20 cellular contexts compared by ENCODE assay signal in the genomic region with DNA sequence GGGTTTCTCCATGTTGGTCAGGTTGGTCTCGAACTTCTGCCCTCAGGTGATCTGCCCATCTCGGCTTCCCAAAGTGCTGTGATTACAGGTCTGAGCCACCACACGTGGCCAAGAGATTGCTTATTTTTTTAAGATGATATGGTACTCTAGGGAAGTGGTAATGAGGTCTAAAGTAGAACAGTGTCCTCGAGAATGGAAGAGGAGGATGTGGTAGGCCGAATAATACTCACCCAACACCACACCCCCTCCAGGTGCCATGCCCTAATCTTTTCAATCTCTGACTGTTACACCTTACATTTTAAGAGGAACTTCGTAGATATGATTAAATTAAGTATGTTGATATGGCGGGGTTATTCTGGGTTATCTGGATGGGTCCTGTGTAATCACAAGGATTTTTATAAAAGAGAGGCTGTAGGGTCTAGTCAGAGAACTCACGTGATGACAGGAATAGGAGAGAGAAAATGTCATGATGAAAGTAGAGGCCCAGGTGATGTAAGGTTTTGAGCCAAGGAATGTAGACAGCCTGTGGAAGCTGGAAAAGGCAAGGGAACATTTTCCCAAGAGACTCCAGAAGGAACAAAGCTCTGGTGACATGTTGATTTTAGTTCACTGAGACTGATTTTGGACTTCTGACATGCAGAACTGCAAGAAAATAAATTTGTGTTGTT. TPM values are rescaled to one million over a fixed set of nuclear protein-coding genes. Genes with fewer than 3 reads are reported as not detected.
DNase-seq lines count a peak whose midpoint lies in the region; ATAC-seq and TF ChIP-seq lines count a peak whose summit lies in the region.
"Had no signal": no experiment of that assay in that cellular context is flagged by ENCODE, and none has a peak within 500 bp of the region (broad histone marks: within the 10 kb centered on the region; RNA-seq: fewer than 3 reads in every experiment).

No MANE protein-coding gene starts in this region.

- H3K27me3 ChIP-seq in cardiac muscle cell: no peaks in the 10 kb centered on the region
- H3K27me3 ChIP-seq: adrenal gland, sigmoid colon, SJCRH30, tibial artery had no signal

- peak overlapping the region; percentile 55 for H3K27ac ChIP-seq in cardiac muscle cell
- H3K27ac ChIP-seq: adrenal gland, sigmoid colon, SJCRH30, tibial artery had no signal

- H3K4me3 Mint-ChIP-seq in T-helper 17 cell (no peak overlapping the region), osteocyte (ENCODE audit: unreplicated experiment) (no peak overlapping the region)
- H3K4me3 Mint-ChIP-seq in effector memory CD8-positive, alpha-beta T cell: no peak overlapping the region
- no peak overlapping the region for H3K4me3 Mint-ChIP-seq in stimulated activated naive CD8-positive, alpha-beta T cell treated with anti-CD3 and anti-CD28 coated beads, Interleukin-15, amount 100 ng/mL, for 72 hours
- H3K4me3 Mint-ChIP-seq: endodermal cell had no signal

- TF ChIP-seq CTCF in cardiac muscle cell (IDR thresholded peaks at IDR 0.05; ENCODE audit: low read depth, low read length): no peak
- no peak for TF ChIP-seq CTCF in osteocyte (IDR thresholded peaks at IDR 0.05)

- peaks cover 10% of the 10 kb centered on the region for H3K4me1 Mint-ChIP-seq in T-helper 17 cell
- H3K4me1 Mint-ChIP-seq in effector memory CD8-positive, alpha-beta T cell (ENCODE audit: low read depth in 2 of 2): peaks cover 8 to 19% of the 10 kb centered on the region in 2 donors
- H3K4me1 Mint-ChIP-seq in stimulated activated naive CD8-positive, alpha-beta T cell treated with anti-CD3 and anti-CD28 coated beads, Interleukin-15, amount 100 ng/mL, for 72 hours: peaks cover 7% of the 10 kb centered on the region
- peaks cover 2% of the 10 kb centered on the region for H3K4me1 Mint-ChIP-seq in osteocyte (ENCODE audit: unreplicated experiment)
- H3K4me1 Mint-ChIP-seq: endodermal cell had no signal

- no peak overlapping the region for H3K4me3 ChIP-seq in cardiac muscle cell
- H3K4me3 ChIP-seq: adrenal gland, sigmoid colon, SJCRH30, tibial artery had no signal

- H3K36me3 ChIP-seq in cardiac muscle cell: no peaks in the 10 kb centered on the region
- H3K36me3 ChIP-seq: adrenal gland, sigmoid colon, SJCRH30, tibial artery had no signal

- no peak for ATAC-seq in Right ventricle myocardium superior (ENCODE audit: poor library complexity)
- peak; percentile 93 for ATAC-seq in T-helper 17 cell
- ATAC-seq in effector memory CD8-positive, alpha-beta T cell (replicated peaks): peak; percentile 98
- peak; percentile 98 for ATAC-seq in stimulated activated naive CD8-positive, alpha-beta T cell treated with anti-CD3 and anti-CD28 coated beads, Interleukin-15, amount 100 ng/mL, for 72 hours
- ATAC-seq in HG03097 (IDR thresholded peaks at IDR 0.05; ENCODE audit: low FRiP score, unreplicated experiment): no peak

- no peak overlapping the region for H3K27ac Mint-ChIP-seq in T-helper 17 cell
- no peak overlapping the region for H3K27ac Mint-ChIP-seq in effector memory CD8-positive, alpha-beta T cell
- no peak overlapping the region for H3K27ac Mint-ChIP-seq in stimulated activated naive CD8-positive, alpha-beta T cell treated with anti-CD3 and anti-CD28 coated beads, Interleukin-15, amount 100 ng/mL, for 72 hours
- no peak overlapping the region for H3K27ac Mint-ChIP-seq in osteocyte (ENCODE audit: unreplicated experiment)
- H3K27ac Mint-ChIP-seq: endodermal cell had no signal

- no peaks in the 10 kb centered on the region for H3K9me3 Mint-ChIP-seq in effector memory CD8-positive, alpha-beta T cell
- no peaks in the 10 kb centered on the region for H3K9me3 Mint-ChIP-seq in stimulated activated naive CD8-positive, alpha-beta T cell treated with anti-CD3 and anti-CD28 coated beads, Interleukin-15, amount 100 ng/mL, for 72 hours
- H3K9me3 Mint-ChIP-seq in osteocyte (ENCODE audit: unreplicated experiment): no peaks in the 10 kb centered on the region
- H3K9me3 Mint-ChIP-seq: endodermal cell had no signal

- no peaks in the 10 kb centered on the region for H3K27me3 Mint-ChIP-seq in T-helper 17 cell
- H3K27me3 Mint-ChIP-seq in effector memory CD8-positive, alpha-beta T cell: no peaks in the 10 kb centered on the region
- H3K27me3 Mint-ChIP-seq in stimulated activated naive CD8-positive, alpha-beta T cell treated with anti-CD3 and anti-CD28 coated beads, Interleukin-15, amount 100 ng/mL, for 72 hours: no peaks in the 10 kb centered on the region
- no peaks in the 10 kb centered on the region for H3K27me3 Mint-ChIP-seq in osteocyte (ENCODE audit: unreplicated experiment)

- H3K9me3 ChIP-seq in cardiac muscle cell (ENCODE audit: low read depth) (no peaks in the 10 kb centered on the region), T-helper 17 cell (ENCODE audit: control insufficient read depth, low read length, poor library complexity, severe bottlenecking) (no peaks in the 10 kb centered on the region)
- H3K9me3 ChIP-seq: adrenal gland, sigmoid colon, SJCRH30, tibial artery had no signal

- DNase-seq in cardiac muscle cell (ENCODE audit: low read depth in 1 of 2, low spot score in 1 of 2) (peak in 1 of 2 donors; percentile 4), Right ventricle myocardium superior (no peak), T-helper 17 cell (peak in 1 of 3 donors; percentile 9), HuH-7.5 (ENCODE audit: low spot score) (no peak), osteocyte (ENCODE audit: extremely low spot score, unreplicated experiment) (no peak)
- peak; percentile 25 to 51 (median 37) for DNase-seq in effector memory CD8-positive, alpha-beta T cell
- DNase-seq in stimulated activated naive CD8-positive, alpha-beta T cell treated with anti-CD3 and anti-CD28 coated beads, Interleukin-15, amount 100 ng/mL, for 72 hours: peak in 1 of 2 donors; percentile 17
- DNase-seq: adrenal gland; DMS 273 treated with DMSO at 0.1 percent for 48 hours; endodermal cell; hippocampal formation; midbrain; NCI-H1694 treated with DMSO at 0.1 percent for 48 hours; NCI-H524; occipital lobe; sigmoid colon; SJCRH30; stimulated activated CD4-positive, alpha-beta T cell treated with anti-CD3 and anti-CD28 coated beads, Interleukin-2, amount 100 ng/mL, for 48 hours; tibial artery had no signal

- H3K36me3 Mint-ChIP-seq in T-helper 17 cell (ENCODE audit: low read depth) (no peaks in the 10 kb centered on the region), osteocyte (ENCODE audit: unreplicated experiment) (no peaks in the 10 kb centered on the region)
- H3K36me3 Mint-ChIP-seq in effector memory CD8-positive, alpha-beta T cell (ENCODE audit: insufficient read depth): peaks cover 10% of the 10 kb centered on the region

- intact Hi-C loops in Right ventricle myocardium superior (cut with DNase I): no loop called here

- H3K4me1 ChIP-seq in cardiac muscle cell (ENCODE audit: low read depth): no peaks in the 10 kb centered on the region
- H3K4me1 ChIP-seq: SJCRH30 had no signal

RNA-seq across cellular contexts. Expression of gene CDK13, which starts 29.5 kb away (rescaled TPM):
- total RNA-seq in cardiac muscle cell (42.7 and 76.5 TPM in 2 replicates), Right ventricle myocardium superior (18.1 TPM), T-helper 17 cell (100 to 1,000 TPM; 116 to 136 TPM), osteocyte (58.7 and 60.6 TPM in 2 replicates)
- polyA plus RNA-seq in cardiac muscle cell: 30.5 and 37.8 TPM in 2 replicates

Comparison
In these comparisons a context has a peak if more than half of its experiments do, and no peak if none do; other contexts are left out.
1. DNase-seq: peak in effector memory CD8-positive, alpha-beta T cell (3 of 3); none in Right ventricle myocardium superior (single experiment), HuH-7.5 (single experiment) and osteocyte (single experiment).
2. ATAC-seq: peak in T-helper 17 cell (single experiment), effector memory CD8-positive, alpha-beta T cell (single experiment) and stimulated activated naive CD8-positive, alpha-beta T cell treated with anti-CD3 and anti-CD28 coated beads, Interleukin-15, amount 100 ng/mL, for 72 hours (single experiment); none in Right ventricle myocardium superior (single experiment) and HG03097 (single experiment).